ENCODE assay signal across 14 cellular contexts in the genomic region with DNA sequence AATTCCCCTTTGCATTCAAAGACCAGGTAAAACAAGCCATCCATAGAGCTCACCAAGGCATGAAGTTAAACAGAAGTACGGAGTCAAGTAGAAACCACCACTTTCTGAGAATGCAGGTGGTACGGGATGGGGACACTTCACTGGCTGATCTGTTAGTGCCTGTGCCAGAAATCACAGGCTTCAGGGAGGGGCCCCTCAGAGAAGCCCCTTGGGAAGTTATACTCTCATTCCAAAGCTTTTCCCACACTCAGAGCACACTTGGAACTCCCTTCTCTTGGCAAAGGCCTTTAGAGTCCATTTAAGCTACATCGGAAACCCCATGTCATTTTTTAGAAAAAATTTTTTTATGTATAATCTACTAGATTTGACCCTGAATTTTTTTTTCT.
A peak's percentile ranks its signal among the peaks of the same experiment; 100 is the strongest.
DNase-seq lines count a peak whose midpoint lies in the region; ATAC-seq and TF ChIP-seq lines count a peak whose summit lies in the region.
"Had no signal": no experiment of that assay in that cellular context is flagged by ENCODE, and none has a peak within 500 bp of the region (broad histone marks: within the 10 kb centered on the region; RNA-seq: fewer than 3 reads in every experiment).

No MANE protein-coding gene starts in this region.

- peak overlapping the region in 2 of 8 donors; percentile 43 to 75 for H3K27ac Mint-ChIP-seq in CD8-positive, alpha-beta memory T cell
- H3K27ac Mint-ChIP-seq in T-helper 17 cell: no peak overlapping the region

- CTCF ChIA-PET in CD8-positive, alpha-beta memory T cell (lab: Charles Lee): no interaction called here
- CTCF ChIA-PET in PC-9 (lab: Charles Lee): no interaction called here

- BruUV-seq in PC-9 (replicated peaks; lab: Mats Ljungman, UMichigan): no TSS peak

- no peak overlapping the region for H3K27ac ChIP-seq in CD8-positive, alpha-beta memory T cell (ENCODE audit: low read depth, low read length)
- peak overlapping the region in 9 of 10 donors; percentile 59 to 93 (median 68) for H3K27ac ChIP-seq in heart right ventricle
- H3K27ac ChIP-seq in osteoblast (ENCODE audit: low read depth, low read length): peak overlapping the region; percentile 70
- H3K27ac ChIP-seq in PC-9: no peak overlapping the region
- H3K27ac ChIP-seq: neutrophil had no signal

- H2AFZ ChIP-seq in osteoblast (ENCODE audit: low read length) (peak overlapping the region; percentile 95), PC-9 (no peak overlapping the region)

- H3F3A ChIP-seq in PC-9 (ENCODE audit: insufficient read depth, low read depth): no peaks in the 10 kb centered on the region; the same call in 1 of the 2 replicates

- H3K27me3 Mint-ChIP-seq in CD8-positive, alpha-beta memory T cell: peaks cover 0 to 2% of the 10 kb centered on the region in 2 donors
- H3K27me3 Mint-ChIP-seq in T-helper 17 cell: no peaks in the 10 kb centered on the region

- no peaks in the 10 kb centered on the region for H3K27me3 ChIP-seq in CD8-positive, alpha-beta memory T cell (ENCODE audit: insufficient read depth, low read length, poor library complexity, severe bottlenecking)
- no peaks in the 10 kb centered on the region for H3K27me3 ChIP-seq in heart right ventricle
- H3K27me3 ChIP-seq in osteoblast (ENCODE audit: insufficient read depth, low read length): no peaks in the 10 kb centered on the region
- no peaks in the 10 kb centered on the region for H3K27me3 ChIP-seq in PC-9 (ENCODE audit: insufficient read depth, low read depth)

- H3K36me3 ChIP-seq in CD8-positive, alpha-beta memory T cell (ENCODE audit: insufficient read depth, low read length): no peaks in the 10 kb centered on the region
- H3K36me3 ChIP-seq in heart right ventricle (no peaks in the 10 kb centered on the region), osteoblast (ENCODE audit: insufficient read depth, low read length) (no peaks in the 10 kb centered on the region), PC-9 (ENCODE audit: low read depth) (no peaks in the 10 kb centered on the region)
- H3K36me3 ChIP-seq: neutrophil had no signal

- H3K4me3 Mint-ChIP-seq in CD8-positive, alpha-beta memory T cell: peak overlapping the region in 5 of 7 donors; percentile 43 to 74 (median 50)
- peak overlapping the region; percentile 41 for H3K4me3 Mint-ChIP-seq in T-helper 17 cell

- H3K9me2 ChIP-seq in PC-9 (ENCODE audit: insufficient read depth): no peaks in the 10 kb centered on the region

- peaks cover 8% of the 10 kb centered on the region for H3K4me1 ChIP-seq in CD8-positive, alpha-beta memory T cell (ENCODE audit: insufficient read depth, low read length)
- H3K4me1 ChIP-seq in heart right ventricle: peaks cover 0 to 28% (median 11%) of the 10 kb centered on the region in 9 donors
- H3K4me1 ChIP-seq in osteoblast (ENCODE audit: insufficient read depth, low read length): peaks cover 13% of the 10 kb centered on the region
- peaks cover 14% of the 10 kb centered on the region for H3K4me1 ChIP-seq in PC-9 (replicated peaks; ENCODE audit: insufficient read depth)

- no peak for ATAC-seq in T-helper 17 cell
- ATAC-seq in heart right ventricle: peak; percentile 56 to 71 (median 63)
- ATAC-seq in HG03342 (IDR thresholded peaks at IDR 0.05; ENCODE audit: unreplicated experiment): no peak

- POLR2A ChIA-PET in CD8-positive, alpha-beta memory T cell (lab: Charles Lee): no interaction called here
- POLR2A ChIA-PET in PC-9 (lab: Charles Lee; ENCODE audit: unreplicated experiment): no interaction called here

- H3K4me2 ChIP-seq in osteoblast (ENCODE audit: insufficient read depth, low read length) (peak overlapping the region; percentile 87), PC-9 (no peak overlapping the region)

- TF ChIP-seq CTCF in heart right ventricle (IDR thresholded peaks at IDR 0.05) (no peak), osteoblast (IDR thresholded peaks at IDR 0.05; ENCODE audit: extremely low read depth, low read depth, low read length) (no peak), PC-9 (conservative IDR thresholded peaks at IDR 0.05) (no peak)

- no peaks in the 10 kb centered on the region for H3K9me3 Mint-ChIP-seq in CD8-positive, alpha-beta memory T cell

- H3K36me3 Mint-ChIP-seq in CD8-positive, alpha-beta memory T cell: no peaks in the 10 kb centered on the region
- no peaks in the 10 kb centered on the region for H3K36me3 Mint-ChIP-seq in T-helper 17 cell (ENCODE audit: low read depth)

- H3K79me2 ChIP-seq in osteoblast (ENCODE audit: insufficient read depth, low read length) (no peaks in the 10 kb centered on the region), PC-9 (ENCODE audit: low read depth) (no peaks in the 10 kb centered on the region)

- H3K9me3 ChIP-seq in CD8-positive, alpha-beta memory T cell (ENCODE audit: low read length): no peaks in the 10 kb centered on the region
- H3K9me3 ChIP-seq in T-helper 17 cell (ENCODE audit: control insufficient read depth, low read length, poor library complexity, severe bottlenecking) (no peaks in the 10 kb centered on the region), heart right ventricle (no peaks in the 10 kb centered on the region), osteoblast (ENCODE audit: low read depth, low read length) (no peaks in the 10 kb centered on the region), PC-9 (ENCODE audit: insufficient read depth, low read depth) (no peaks in the 10 kb centered on the region)
- H3K9me3 ChIP-seq: Caco-2, neutrophil had no signal

- WGBS in heart right ventricle, 2 donors: 28 to 35% methylated on average over 3 of the region's 3 CpGs

- no peak for DNase-seq in CD8-positive, alpha-beta memory T cell
- DNase-seq in T-helper 17 cell: no peak
- DNase-seq in heart right ventricle: no peak
- DNase-seq in osteoblast (ENCODE audit: insufficient read length, low spot score, missing footprints): no peak
- DNase-seq in T1000 (lab: John Stamatoyannopoulos, UW): no peak
- DNase-seq in pons (ENCODE audit: low spot score): no peak
- no peak for DNase-seq in PC-9
- DNase-seq: activated CD4-positive, CD25-positive, alpha-beta regulatory T cell treated with anti-CD3 and anti-CD28 coated beads, Interleukin-2, amount 50 U/mL, for 72 hours; activated naive CD4-positive, alpha-beta T cell treated with anti-CD3 and anti-CD28 coated beads, Interleukin-2, amount 50 U/mL, for 16 hours; Caco-2; NCI-H446; SHP77 had no signal

- H4K20me1 ChIP-seq in osteoblast (ENCODE audit: insufficient read depth, low read length): no peaks in the 10 kb centered on the region
- no peaks in the 10 kb centered on the region for H4K20me1 ChIP-seq in PC-9 (ENCODE audit: insufficient read depth)

- peaks cover 8 to 15% (median 13%) of the 10 kb centered on the region in 3 donors for H3K4me1 Mint-ChIP-seq in CD8-positive, alpha-beta memory T cell
- H3K4me1 Mint-ChIP-seq in T-helper 17 cell: peaks cover 2% of the 10 kb centered on the region

- intact Hi-C loops in heart right ventricle (cut with DNase I) (loop anchor here in 2 of 10 donors (1.0 to 5.0 kb wide), 4 partner anchors 16 to 289 kb away; no protein-coding TSS in a partner anchor), PC-9 (cut with micrococcal nuclease; ENCODE audit: unreplicated experiment) (no loop called here)

- H3K4me3 ChIP-seq in CD8-positive, alpha-beta memory T cell (ENCODE audit: low read length): no peak overlapping the region
- peak overlapping the region in 7 of 10 donors; percentile 15 to 49 (median 35) for H3K4me3 ChIP-seq in heart right ventricle
- peak overlapping the region; percentile 65 for H3K4me3 ChIP-seq in osteoblast (ENCODE audit: insufficient read depth, low read length)
- H3K4me3 ChIP-seq in PC-9: no peak overlapping the region

Comparison
In these comparisons a context has a peak if more than half of its experiments do, and no peak if none do; other contexts are left out.
1. H3K27ac ChIP-seq: peak in heart right ventricle (9 of 10) and osteoblast (single experiment); none in CD8-positive, alpha-beta memory T cell (single experiment) and PC-9 (single experiment).
2. H3K4me3 ChIP-seq: peak in heart right ventricle (7 of 10) and osteoblast (single experiment); none in CD8-positive, alpha-beta memory T cell (single experiment) and PC-9 (single experiment).
3. ATAC-seq: peak in heart right ventricle (8 of 8); none in T-helper 17 cell (single experiment) and HG03342 (single experiment).